8 cellular contexts compared by ENCODE assay signal in genomic region chr15:98779463-98780071, GRCh38.
A peak's percentile ranks its signal among the peaks of the same experiment; 100 is the strongest.
DNase-seq lines count a peak whose midpoint lies in the region; ATAC-seq and TF ChIP-seq lines count a peak whose summit lies in the region.

No MANE protein-coding gene starts in this region.

- H3K4me3 ChIP-seq in AG04450 (ENCODE audit: low read depth, low read length), result no peak overlapping the region

- no peaks in the 10 kb centered on the region for H3K9me3 ChIP-seq in AG04450 (ENCODE audit: control insufficient read depth, insufficient read depth, low read length)

- TF ChIP-seq CTCF in AG04450 (IDR thresholded peaks at IDR 0.05; ENCODE audit: low read depth, low read length), result peak; percentile 90

- POLR2A ChIA-PET in AG04450 (lab: Yijun Ruan, JAX), result no interaction called here

- DNase-seq in AG04450 (ENCODE audit: low read depth, low spot score) (no peak), NCI-H2227 (lab: John Stamatoyannopoulos, UW; ENCODE audit: unreplicated experiment) (peak; percentile 72), cerebellar cortex (ENCODE audit: low spot score) (peak; percentile 80), left lobe of liver (ENCODE audit: low spot score) (peak; percentile 76)
- DNase-seq in activated CD4-positive, alpha-beta T cell treated with anti-CD3 and anti-CD28 coated beads for 1 hour, result peak; percentile 50
- DNase-seq in stimulated activated CD4-positive, alpha-beta T cell treated with anti-CD3 and anti-CD28 coated beads, Interleukin-4, amount 100 ng/mL, for 48 hours (ENCODE audit: low read depth in 2 of 2), result peak; percentile 61 to 71

- CTCF ChIA-PET in AG04450 (lab: Charles Lee), result interaction anchor here (0.6 to 3.9 kb wide), 51 partner anchors 10 to 472 kb away, joined by 3 to 61 read pairs (median 4); no protein-coding TSS in a partner anchor

- ATAC-seq in GM18508 (IDR thresholded peaks at IDR 0.05; ENCODE audit: insufficient read depth, unreplicated experiment), result peak; percentile 73
- peak; percentile 78 for ATAC-seq in HG03025 (IDR thresholded peaks at IDR 0.05; ENCODE audit: low FRiP score, unreplicated experiment)
- ATAC-seq in left lobe of liver, result peak; percentile 100

- H3K27me3 ChIP-seq in AG04450 (ENCODE audit: control insufficient read depth, insufficient read depth, low read length), result no peaks in the 10 kb centered on the region

- no peak overlapping the region for H3K27ac ChIP-seq in AG04450 (ENCODE audit: low read depth, low read length)
